Comparison of ENCODE assay signal across 14 cellular contexts in the genomic region with DNA sequence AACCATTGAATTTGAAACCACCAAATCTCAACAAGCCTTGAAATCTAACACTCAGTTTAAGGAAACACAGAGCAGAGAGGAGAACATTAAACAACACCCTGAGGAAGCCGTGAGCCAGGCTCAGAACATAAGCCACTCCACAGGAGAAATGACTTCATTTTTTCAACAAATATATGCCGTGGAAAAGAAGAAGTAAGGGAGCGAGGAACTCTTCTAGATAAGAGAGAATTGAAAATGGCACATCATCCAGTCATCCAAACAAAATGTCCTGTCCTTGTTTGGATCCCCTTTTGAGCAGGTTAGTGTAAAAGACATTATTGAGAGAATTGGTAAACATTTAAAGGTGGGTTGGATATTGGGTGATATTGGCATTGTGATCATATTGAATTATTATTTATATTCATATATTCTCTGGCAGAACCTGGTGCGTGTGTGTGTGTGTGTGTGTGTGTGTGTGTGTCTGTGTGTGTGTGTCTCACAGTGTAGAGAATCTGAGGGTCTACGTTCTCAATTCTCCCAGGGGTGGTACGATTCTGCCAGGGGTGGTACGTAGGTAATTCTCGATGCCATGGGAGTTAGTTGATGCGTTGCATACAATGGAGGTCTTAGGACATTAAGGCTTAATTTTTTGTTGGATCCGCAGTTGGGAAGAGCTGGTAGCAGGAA.
DNase-seq lines count a peak whose midpoint lies in the region; ATAC-seq and TF ChIP-seq lines count a peak whose summit lies in the region.
"Had no signal": no experiment of that assay in that cellular context is flagged by ENCODE, and none has a peak within 500 bp of the region (broad histone marks: within the 10 kb centered on the region; RNA-seq: fewer than 3 reads in every experiment).

No MANE protein-coding gene starts in this region.

- ATAC-seq in CD4-positive, alpha-beta T cell (ENCODE audit: poor library complexity) = no peak
- ATAC-seq in activated CD8-positive, alpha-beta T cell treated with anti-CD3 and anti-CD28 coated beads for 36 hours = no peak
- no peak for ATAC-seq in naive B cell (ENCODE audit: low read depth in 2 of 2)
- ATAC-seq: HepG2 had no signal

- H3K27ac Mint-ChIP-seq in CD4-positive, alpha-beta T cell = peak overlapping the region; percentile 98
- H3K27ac Mint-ChIP-seq in activated CD8-positive, alpha-beta T cell treated with anti-CD3 and anti-CD28 coated beads for 36 hours = peak overlapping the region; percentile 98
- H3K27ac Mint-ChIP-seq in naive B cell = peak overlapping the region; percentile 89 to 99 (median 98)

- peaks cover 32% of the 10 kb centered on the region for H3K36me3 Mint-ChIP-seq in CD4-positive, alpha-beta T cell (ENCODE audit: low read depth)
- peaks cover 35% of the 10 kb centered on the region for H3K36me3 Mint-ChIP-seq in activated CD8-positive, alpha-beta T cell treated with anti-CD3 and anti-CD28 coated beads for 36 hours (ENCODE audit: low read depth)
- H3K36me3 Mint-ChIP-seq in naive B cell = peaks cover 16 to 24% of the 10 kb centered on the region in 2 donors

- H3K9me3 ChIP-seq in CD4-positive, alpha-beta T cell (ENCODE audit: control insufficient read depth, low read length) = no peaks in the 10 kb centered on the region
- no peaks in the 10 kb centered on the region for H3K9me3 ChIP-seq in MG63
- H3K9me3 ChIP-seq: adrenal gland, Caco-2, SJSA1 had no signal

- DNase-seq in CD4-positive, alpha-beta T cell = no peak
- no peak for DNase-seq in activated CD8-positive, alpha-beta T cell treated with anti-CD3 and anti-CD28 coated beads for 36 hours
- no peak for DNase-seq in naive B cell
- no peak for DNase-seq in MG63
- no peak for DNase-seq in NCI-H1436 treated with DMSO at 0.1 percent for 48 hours (lab: John Stamatoyannopoulos, UW)
- DNase-seq in DMS79 treated with DMSO at 0.1 percent for 48 hours (lab: John Stamatoyannopoulos, UW) = no peak
- no peak for DNase-seq in NCI-H1930 (lab: John Stamatoyannopoulos, UW)
- DNase-seq: adrenal gland, Caco-2, cortex of kidney had no signal

- CTCF ChIA-PET in CD4-positive, alpha-beta T cell (lab: Charles Lee) = interaction anchor here (1.9 kb wide), 1 partner anchor 115 kb away, joined by 6 read pairs; a partner anchor contains a TSS
- CTCF ChIA-PET in activated CD8-positive, alpha-beta T cell treated with anti-CD3 and anti-CD28 coated beads for 36 hours (lab: Charles Lee) = interaction anchor here (0.9 to 1.8 kb wide), 2 partner anchors 22 to 115 kb away, joined by 3 to 4 read pairs; a partner anchor contains a TSS

- intact Hi-C loops in CD4-positive, alpha-beta T cell (cut with DNase I, micrococcal nuclease) = loop anchor here in 1 of 2 experiments (5.0 kb wide), 1 partner anchor 92 kb away; a partner anchor contains a TSS
- intact Hi-C loops in activated CD8-positive, alpha-beta T cell treated with anti-CD3 and anti-CD28 coated beads for 36 hours (cut with micrococcal nuclease) = loop anchor here (5.0 kb wide), 2 partner anchors 72 to 92 kb away; a partner anchor contains a TSS

- peak overlapping the region; percentile 89 for H3K4me3 Mint-ChIP-seq in CD4-positive, alpha-beta T cell
- peak overlapping the region; percentile 84 for H3K4me3 Mint-ChIP-seq in activated CD8-positive, alpha-beta T cell treated with anti-CD3 and anti-CD28 coated beads for 36 hours
- peak overlapping the region; percentile 79 to 94 (median 88) for H3K4me3 Mint-ChIP-seq in naive B cell

- TF ChIP-seq CTCF in CD4-positive, alpha-beta T cell (IDR thresholded peaks at IDR 0.05) = no peak
- TF ChIP-seq CTCF in GM12875 (IDR thresholded peaks at IDR 0.05; ENCODE audit: borderline replicate concordance, insufficient read depth, low read depth, low read length) = no peak
- TF ChIP-seq CTCF in activated CD8-positive, alpha-beta T cell treated with anti-CD3 and anti-CD28 coated beads for 36 hours (IDR thresholded peaks at IDR 0.05) = no peak

- H3K27me3 ChIP-seq in CD4-positive, alpha-beta T cell (ENCODE audit: control insufficient read depth, insufficient read depth, low read length) = no peaks in the 10 kb centered on the region
- no peaks in the 10 kb centered on the region for H3K27me3 ChIP-seq in MG63
- H3K27me3 ChIP-seq: adrenal gland, SJSA1 had no signal

- H3K27me3 Mint-ChIP-seq in CD4-positive, alpha-beta T cell = no peaks in the 10 kb centered on the region
- no peaks in the 10 kb centered on the region for H3K27me3 Mint-ChIP-seq in activated CD8-positive, alpha-beta T cell treated with anti-CD3 and anti-CD28 coated beads for 36 hours
- H3K27me3 Mint-ChIP-seq in naive B cell = no peaks in the 10 kb centered on the region

- H3K27ac ChIP-seq in CD4-positive, alpha-beta T cell (ENCODE audit: low read depth, low read length) = peak overlapping the region; percentile 87
- H3K27ac ChIP-seq: adrenal gland, SJSA1 had no signal

- H3K4me3 ChIP-seq in GM12875 (ENCODE audit: low read depth, low read length) = peak overlapping the region; percentile 52
- no peak overlapping the region for H3K4me3 ChIP-seq in MG63
- H3K4me3 ChIP-seq: adrenal gland, SJSA1, smooth muscle cell had no signal

- H3K36me3 ChIP-seq in MG63 = no peaks in the 10 kb centered on the region
- H3K36me3 ChIP-seq: adrenal gland, SJSA1 had no signal

- POLR2A ChIA-PET in CD4-positive, alpha-beta T cell (lab: Charles Lee) = interaction anchor here (0.6 to 8.7 kb wide), 10 partner anchors 8 to 241 kb away, joined by 3 to 180 read pairs (median 40); a partner anchor contains a TSS
- POLR2A ChIA-PET in activated CD8-positive, alpha-beta T cell treated with anti-CD3 and anti-CD28 coated beads for 36 hours (lab: Charles Lee) = interaction anchor here (0.6 to 4.1 kb wide), 16 partner anchors 8 to 240 kb away, joined by 3 to 75 read pairs (median 6); a partner anchor contains a TSS

- peaks cover 71% of the 10 kb centered on the region for H3K4me1 Mint-ChIP-seq in CD4-positive, alpha-beta T cell (ENCODE audit: low read depth)
- H3K4me1 Mint-ChIP-seq in activated CD8-positive, alpha-beta T cell treated with anti-CD3 and anti-CD28 coated beads for 36 hours (ENCODE audit: low read depth) = peaks cover 47% of the 10 kb centered on the region
- H3K4me1 Mint-ChIP-seq in naive B cell = peaks cover 58 to 91% (median 82%) of the 10 kb centered on the region in 3 donors

- H3K9me3 Mint-ChIP-seq in CD4-positive, alpha-beta T cell = no peaks in the 10 kb centered on the region
- H3K9me3 Mint-ChIP-seq in activated CD8-positive, alpha-beta T cell treated with anti-CD3 and anti-CD28 coated beads for 36 hours = peaks cover 2% of the 10 kb centered on the region
- peaks cover 0 to 5% (median 0%) of the 10 kb centered on the region in 7 donors for H3K9me3 Mint-ChIP-seq in naive B cell
